Comparison of ENCODE assay signal across 8 cellular contexts in genomic region chr19:48738557-48739399, GRCh38. TPM values are rescaled to one million over a fixed set of nuclear protein-coding genes. Genes with fewer than 3 reads are reported as not detected.
DNase-seq lines count a peak whose midpoint lies in the region; ATAC-seq and TF ChIP-seq lines count a peak whose summit lies in the region.

No MANE protein-coding gene starts in this region.

- CTCF ChIA-PET in PC-9 (lab: Charles Lee), result interaction anchor here (0.5 to 1.2 kb wide), 11 partner anchors 8 to 331 kb away, joined by 3 to 15 read pairs (median 4); partner anchors contain the start of genes FUT2, HSD17B14 and IZUMO1

- peaks cover 15% of the 10 kb centered on the region for H3F3A ChIP-seq in PC-9 (ENCODE audit: insufficient read depth, low read depth)

- WGBS in esophagus squamous epithelium, 2 donors, result 8 to 18% methylated on average over 4 to 6 of the region's 95 CpGs

- peak; percentile 74 to 96 for DNase-seq in PC-9
- peak; percentile 96 to 97 for DNase-seq in activated T-cell treated with anti-CD3 and anti-CD28 coated beads, Interleukin-2, amount 50 U/mL, for 48 hours
- DNase-seq in esophagus squamous epithelium (lab: John Stamatoyannopoulos, UW), result no peak
- peak; percentile 82 for DNase-seq in myocyte (ENCODE audit: low read depth)
- peak; percentile 78 to 84 for DNase-seq in stimulated activated CD8-positive, alpha-beta memory T cell treated with anti-CD3 and anti-CD28 coated beads, Interleukin-7, amount 100 ng/mL, for 1 hour (ENCODE audit: low read depth in 2 of 2)

- H3K27me3 ChIP-seq in PC-9 (ENCODE audit: insufficient read depth, low read depth) (no peaks in the 10 kb centered on the region), esophagus squamous epithelium (no peaks in the 10 kb centered on the region)

- peak; percentile 67 for TF ChIP-seq CTCF in C4-2B (conservative IDR thresholded peaks at IDR 0.05)
- no peak for TF ChIP-seq CTCF in PC-9 (conservative IDR thresholded peaks at IDR 0.05)
- peak in 5 of 6 experiments; percentile 12 to 76 (median 66) for TF ChIP-seq CTCF in esophagus squamous epithelium (IDR thresholded peaks at IDR 0.05)

- no peaks in the 10 kb centered on the region; the same call in 1 of the 2 replicates for H3K4me1 ChIP-seq in PC-9 (replicated peaks; ENCODE audit: insufficient read depth)
- peaks cover 22 to 59% (median 31%) of the 10 kb centered on the region in 3 donors for H3K4me1 ChIP-seq in esophagus squamous epithelium

- H3K4me3 ChIP-seq in PC-9 (peak overlapping the region; percentile 58; the same call in 1 of the 2 replicates), esophagus squamous epithelium (peak overlapping the region; percentile 45 to 78 (median 58))

- no peaks in the 10 kb centered on the region for H3K9me3 ChIP-seq in PC-9 (ENCODE audit: insufficient read depth, low read depth)
- no peaks in the 10 kb centered on the region for H3K9me3 ChIP-seq in esophagus squamous epithelium

- intact Hi-C loops in PC-9 (cut with micrococcal nuclease; ENCODE audit: unreplicated experiment) (loop anchor here (1.0 to 5.0 kb wide), 4 partner anchors 14 to 101 kb away; partner anchors contain the start of genes DBP and FUT1), esophagus squamous epithelium (cut with DNase I) (no loop called here)

- TF ChIP-seq RAD21 in Ishikawa (IDR thresholded peaks at IDR 0.05; ENCODE audit: low read depth), result peak; percentile 11; the same call in 1 of the 2 replicates

- H3K4me2 ChIP-seq in PC-9, result peak overlapping the region; percentile 80

- H3K27ac ChIP-seq in C4-2B, result peak overlapping the region; percentile 81
- no peak overlapping the region for H3K27ac ChIP-seq in PC-9
- H3K27ac ChIP-seq in esophagus squamous epithelium, result peak overlapping the region; percentile 78 to 87 (median 82)

- H4K20me1 ChIP-seq in PC-9 (ENCODE audit: insufficient read depth), result no peaks in the 10 kb centered on the region

- ATAC-seq in GM19468 (IDR thresholded peaks at IDR 0.05; ENCODE audit: extremely low read depth, unreplicated experiment), result peak; percentile 19

- POLR2A ChIA-PET in PC-9 (lab: Charles Lee; ENCODE audit: unreplicated experiment), result interaction anchor here (0.6 to 0.7 kb wide), 10 partner anchors 14 to 535 kb away, joined by 3 to 8 read pairs (median 3); no protein-coding TSS in a partner anchor

- no TSS peak for BruUV-seq in PC-9 (replicated peaks; lab: Mats Ljungman, UMichigan)

- no peaks in the 10 kb centered on the region for H3K79me2 ChIP-seq in PC-9 (ENCODE audit: low read depth)

- H3K36me3 ChIP-seq in PC-9 (ENCODE audit: low read depth) (no peaks in the 10 kb centered on the region), esophagus squamous epithelium (no peaks in the 10 kb centered on the region)

- H2AFZ ChIP-seq in PC-9, result peak overlapping the region; percentile 85

- TF ChIP-seq POLR2A in esophagus squamous epithelium (IDR thresholded peaks at IDR 0.05), result peak in 2 of 4 donors; percentile 51 to 61

- no peaks in the 10 kb centered on the region for H3K9me2 ChIP-seq in PC-9 (ENCODE audit: insufficient read depth)

- TF ChIP-seq EP300 in Ishikawa (IDR thresholded peaks at IDR 0.05; ENCODE audit: borderline replicate concordance), result no peak

TF ChIP-seq in Ishikawa, 13 proteins besides CTCF, POLR2A, EP300 and RAD21:
- TF ChIP-seq ZBTB7A (IDR thresholded peaks at IDR 0.05; ENCODE audit: low read depth) (no peak), TCF12 (IDR thresholded peaks at IDR 0.05; ENCODE audit: low read depth) (peak; percentile 40; the same call in 1 of the 2 replicates), NFIC (IDR thresholded peaks at IDR 0.05) (no peak), MAX (IDR thresholded peaks at IDR 0.05) (peak; percentile 98), YY1 (IDR thresholded peaks at IDR 0.05; ENCODE audit: low read depth) (no peak)

RNA-seq across cellular contexts. Expression of gene RASIP1, which starts 1.6 kb away (rescaled TPM):
- total RNA-seq in PC-9 (2021) (1.3 and 1.4 TPM in 2 replicates), esophagus squamous epithelium (1 to 10 TPM; 4.0 to 9.6 (median 6.5) TPM), myocyte (0.05 TPM in 2 replicates)
- polyA plus RNA-seq in myocyte (2012), result 0.14 TPM

RNA-seq across cellular contexts. Expression of gene IZUMO1, which starts 7.9 kb away (rescaled TPM):
- total RNA-seq in PC-9 (2021) (2.2 and 3.0 TPM in 2 replicates), esophagus squamous epithelium (10 to 100 TPM in 1 of 4 donors, 1 to 10 TPM in 2, not detected in 1; 2.3 to 56.0 (median 5.0) TPM), myocyte (0.08 TPM in 1 of 2 replicates, not detected in the other)
- not detected for polyA plus RNA-seq in myocyte (2012)

RNA-seq across cellular contexts. Expression of gene FUT1, which starts 13.7 kb away (rescaled TPM):
- 7.9 and 9.6 TPM in 2 replicates for total RNA-seq in PC-9 (2021)
- total RNA-seq in esophagus squamous epithelium, result 1 to 10 TPM; 3.4 to 6.3 (median 4.8) TPM
- total RNA-seq in myocyte, result 0.03 and 0.05 TPM in 2 replicates
- polyA plus RNA-seq in myocyte (2012), result 0.08 TPM

RNA-seq across cellular contexts. Expression of gene FGF21, which starts 16.5 kb away (rescaled TPM):
- total RNA-seq in PC-9 (2021) (0.41 and 0.78 TPM in 2 replicates), esophagus squamous epithelium (not detected), myocyte (not detected in 2 replicates)
- polyA plus RNA-seq in myocyte (2012), result not detected

RNA-seq across cellular contexts. Expression of gene MAMSTR, which starts 19.3 kb away (rescaled TPM):
- total RNA-seq in PC-9 (2021), result 2.6 and 3.9 TPM in 2 replicates
- 1 to 10 TPM in 1 of 4 donors, under 1 TPM in 1, not detected in 2; 0.57 to 2.0 TPM for total RNA-seq in esophagus squamous epithelium
- total RNA-seq in myocyte, result 8.7 and 16.2 TPM in 2 replicates
- polyA plus RNA-seq in myocyte (2012), result 4.5 TPM
